In the genomic region with DNA sequence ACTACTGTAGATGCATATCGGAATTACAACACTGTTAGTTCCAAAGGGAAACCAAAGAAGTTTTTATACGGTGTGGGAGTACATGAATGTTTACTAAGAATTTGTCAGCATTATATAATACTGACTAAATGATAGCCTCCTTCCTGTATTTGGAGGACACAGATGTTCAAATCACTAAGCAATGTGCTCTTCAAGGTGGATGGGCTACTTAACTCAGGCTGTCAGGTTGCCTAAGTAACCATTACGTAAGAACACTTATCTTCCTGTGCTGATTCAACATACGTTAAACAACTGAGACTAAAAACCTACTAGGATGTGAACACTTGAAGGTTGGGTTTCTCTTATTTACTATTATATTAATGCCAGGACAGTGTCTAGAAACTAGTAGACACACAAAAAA, we compare ENCODE assay signal across 13 cellular contexts.
DNase-seq lines count a peak whose midpoint lies in the region; ATAC-seq, FAIRE-seq and TF ChIP-seq lines count a peak whose summit lies in the region.
"Had no signal": no experiment of that assay in that cellular context is flagged by ENCODE, and none has a peak within 500 bp of the region (broad histone marks: within the 10 kb centered on the region; RNA-seq: fewer than 3 reads in every experiment).

No MANE protein-coding gene starts in this region.

- TF ChIP-seq CTCF in cardiac fibroblast (IDR thresholded peaks at IDR 0.05; ENCODE audit: low read depth, low read length) = no peak
- no peak for TF ChIP-seq CTCF in pancreas (IDR thresholded peaks at IDR 0.05)
- TF ChIP-seq CTCF in type B pancreatic cell (conservative IDR thresholded peaks at IDR 0.05) = no peak

- H3K27ac ChIP-seq in pancreas = no peak overlapping the region
- H3K27ac ChIP-seq: right atrium auricular region had no signal

- no peaks in the 10 kb centered on the region for H3K9me3 Mint-ChIP-seq in type B pancreatic cell
- H3K9me3 Mint-ChIP-seq in activated naive CD8-positive, alpha-beta T cell treated with anti-CD3 and anti-CD28 coated beads, Interleukin-2, amount 50 U/mL, for 24 hours = no peaks in the 10 kb centered on the region
- H3K9me3 Mint-ChIP-seq: WTC11 had no signal

- H3K27me3 Mint-ChIP-seq in type B pancreatic cell = no peaks in the 10 kb centered on the region
- H3K27me3 Mint-ChIP-seq in activated naive CD8-positive, alpha-beta T cell treated with anti-CD3 and anti-CD28 coated beads, Interleukin-2, amount 50 U/mL, for 24 hours = no peaks in the 10 kb centered on the region

- H3K4me1 ChIP-seq in pancreas = no peaks in the 10 kb centered on the region
- H3K4me1 ChIP-seq: right atrium auricular region had no signal

- H3K27ac Mint-ChIP-seq in type B pancreatic cell = no peak overlapping the region
- no peak overlapping the region for H3K27ac Mint-ChIP-seq in activated naive CD8-positive, alpha-beta T cell treated with anti-CD3 and anti-CD28 coated beads, Interleukin-2, amount 50 U/mL, for 24 hours
- H3K27ac Mint-ChIP-seq: WTC11 had no signal

- H3K4me1 Mint-ChIP-seq in type B pancreatic cell (ENCODE audit: unreplicated experiment) = no peaks in the 10 kb centered on the region
- H3K4me1 Mint-ChIP-seq in activated naive CD8-positive, alpha-beta T cell treated with anti-CD3 and anti-CD28 coated beads, Interleukin-2, amount 50 U/mL, for 24 hours = no peaks in the 10 kb centered on the region

- no peaks in the 10 kb centered on the region for H3K36me3 Mint-ChIP-seq in type B pancreatic cell
- H3K36me3 Mint-ChIP-seq in activated naive CD8-positive, alpha-beta T cell treated with anti-CD3 and anti-CD28 coated beads, Interleukin-2, amount 50 U/mL, for 24 hours (ENCODE audit: low read depth) = no peaks in the 10 kb centered on the region
- H3K36me3 Mint-ChIP-seq: WTC11 had no signal

- intact Hi-C loops in pancreas (cut with DNase I) = no loop called here

- H3K4me3 ChIP-seq in cardiac fibroblast (replicated peaks in 1 of 2; ENCODE audit: low read depth in 2 of 2, low read length in 2 of 2) = no peak overlapping the region
- no peak overlapping the region for H3K4me3 ChIP-seq in pancreas
- H3K4me3 ChIP-seq: right atrium auricular region had no signal

- no peak for FAIRE-seq in pancreas (lab: Jason Lieb, UNC)

- no peak overlapping the region for H3K4me3 Mint-ChIP-seq in type B pancreatic cell
- H3K4me3 Mint-ChIP-seq in activated naive CD8-positive, alpha-beta T cell treated with anti-CD3 and anti-CD28 coated beads, Interleukin-2, amount 50 U/mL, for 24 hours = no peak overlapping the region
- H3K4me3 Mint-ChIP-seq: WTC11 had no signal

- no peaks in the 10 kb centered on the region for H3K36me3 ChIP-seq in pancreas
- H3K36me3 ChIP-seq: right atrium auricular region had no signal

- H3K9me3 ChIP-seq in pancreas = no peaks in the 10 kb centered on the region
- H3K9me3 ChIP-seq: Caco-2, right atrium auricular region had no signal

- H3K27me3 ChIP-seq in pancreas = no peaks in the 10 kb centered on the region
- H3K27me3 ChIP-seq: right atrium auricular region had no signal

- WGBS in pancreas, 2 donors = 24 to 28% methylated on average over 4 of the region's 4 CpGs

- DNase-seq in HCEC 1CT (peak; percentile 62), NCI-H226 (peak; percentile 92), cardiac fibroblast (ENCODE audit: low read depth in 2 of 2) (peak; percentile 53 to 63), pancreas (no peak), type B pancreatic cell (ENCODE audit: extremely low spot score, unreplicated experiment) (no peak), mesenteric fat pad (ENCODE audit: low spot score) (no peak)
- DNase-seq in activated naive CD8-positive, alpha-beta T cell treated with anti-CD3 and anti-CD28 coated beads, Interleukin-2, amount 50 U/mL, for 24 hours = no peak
- DNase-seq: activated naive CD4-positive, alpha-beta T cell treated with anti-CD3 and anti-CD28 coated beads, Interleukin-2, amount 50 U/mL, for 16 hours had no signal

- ATAC-seq in pancreas = peak; percentile 74 to 93 (median 89)
- ATAC-seq in GM18519 (IDR thresholded peaks at IDR 0.05; ENCODE audit: low FRiP score, unreplicated experiment) = no peak
- ATAC-seq in activated naive CD8-positive, alpha-beta T cell treated with anti-CD3 and anti-CD28 coated beads, Interleukin-2, amount 50 U/mL, for 24 hours = no peak
- ATAC-seq: left lobe of liver, WTC11 had no signal

Comparison
In these comparisons a context has a peak if more than half of its experiments do, and no peak if none do; other contexts are left out.
1. DNase-seq: peak in HCEC 1CT (single experiment), NCI-H226 (single experiment) and cardiac fibroblast (2 of 2); none in pancreas (0 of 6), type B pancreatic cell (single experiment), mesenteric fat pad (single experiment) and activated naive CD8-positive, alpha-beta T cell treated with anti-CD3 and anti-CD28 coated beads, Interleukin-2, amount 50 U/mL, for 24 hours (single experiment).
2. ATAC-seq: peak in pancreas (4 of 4); none in GM18519 (single experiment) and activated naive CD8-positive, alpha-beta T cell treated with anti-CD3 and anti-CD28 coated beads, Interleukin-2, amount 50 U/mL, for 24 hours (single experiment).